Comparison of ENCODE assay signal across 1 cellular context in the genomic region with DNA sequence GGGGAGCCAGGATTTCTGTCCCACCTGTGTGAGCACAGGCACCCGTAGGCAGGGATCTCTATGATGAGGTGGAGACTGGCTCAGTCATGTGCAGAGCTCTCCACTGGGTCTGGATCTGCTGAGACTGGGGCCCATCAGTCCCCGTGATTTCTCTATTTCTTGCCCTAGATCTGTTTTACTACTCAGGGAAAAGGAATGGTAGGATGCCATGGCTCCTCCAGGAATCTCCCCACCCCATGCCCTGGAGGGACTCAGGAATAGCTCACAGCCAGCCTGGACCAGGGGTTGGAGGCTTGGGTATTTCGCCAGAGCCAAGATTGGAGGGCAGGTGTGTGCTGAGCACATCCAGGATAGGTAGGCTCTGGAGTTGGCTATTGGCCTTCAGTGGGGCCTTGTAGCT.
TF ChIP-seq lines count a peak whose summit lies in the region.

No MANE protein-coding gene starts in this region.

TF ChIP-seq in HepG2, 621 proteins besides CTCF, POLR2A, EP300 and RAD21:
- TF ChIP-seq ZFX (CRISPR knock-in tag; IDR thresholded peaks at IDR 0.05; ENCODE audit: low read depth): no peak
- TF ChIP-seq ZNF598 (CRISPR knock-in tag; IDR thresholded peaks at IDR 0.05; ENCODE audit: borderline replicate concordance): no peak
- TF ChIP-seq ZNF484 (CRISPR knock-in tag; IDR thresholded peaks at IDR 0.05; ENCODE audit: borderline replicate concordance, low read depth): no peak
- TF ChIP-seq SYNCRIP (IDR thresholded peaks at IDR 0.05; ENCODE audit: insufficient read depth, low read depth, low read length): no peak
- no peak for TF ChIP-seq MIXL1 (CRISPR knock-in tag; IDR thresholded peaks at IDR 0.05)
- TF ChIP-seq, protein P1, sequence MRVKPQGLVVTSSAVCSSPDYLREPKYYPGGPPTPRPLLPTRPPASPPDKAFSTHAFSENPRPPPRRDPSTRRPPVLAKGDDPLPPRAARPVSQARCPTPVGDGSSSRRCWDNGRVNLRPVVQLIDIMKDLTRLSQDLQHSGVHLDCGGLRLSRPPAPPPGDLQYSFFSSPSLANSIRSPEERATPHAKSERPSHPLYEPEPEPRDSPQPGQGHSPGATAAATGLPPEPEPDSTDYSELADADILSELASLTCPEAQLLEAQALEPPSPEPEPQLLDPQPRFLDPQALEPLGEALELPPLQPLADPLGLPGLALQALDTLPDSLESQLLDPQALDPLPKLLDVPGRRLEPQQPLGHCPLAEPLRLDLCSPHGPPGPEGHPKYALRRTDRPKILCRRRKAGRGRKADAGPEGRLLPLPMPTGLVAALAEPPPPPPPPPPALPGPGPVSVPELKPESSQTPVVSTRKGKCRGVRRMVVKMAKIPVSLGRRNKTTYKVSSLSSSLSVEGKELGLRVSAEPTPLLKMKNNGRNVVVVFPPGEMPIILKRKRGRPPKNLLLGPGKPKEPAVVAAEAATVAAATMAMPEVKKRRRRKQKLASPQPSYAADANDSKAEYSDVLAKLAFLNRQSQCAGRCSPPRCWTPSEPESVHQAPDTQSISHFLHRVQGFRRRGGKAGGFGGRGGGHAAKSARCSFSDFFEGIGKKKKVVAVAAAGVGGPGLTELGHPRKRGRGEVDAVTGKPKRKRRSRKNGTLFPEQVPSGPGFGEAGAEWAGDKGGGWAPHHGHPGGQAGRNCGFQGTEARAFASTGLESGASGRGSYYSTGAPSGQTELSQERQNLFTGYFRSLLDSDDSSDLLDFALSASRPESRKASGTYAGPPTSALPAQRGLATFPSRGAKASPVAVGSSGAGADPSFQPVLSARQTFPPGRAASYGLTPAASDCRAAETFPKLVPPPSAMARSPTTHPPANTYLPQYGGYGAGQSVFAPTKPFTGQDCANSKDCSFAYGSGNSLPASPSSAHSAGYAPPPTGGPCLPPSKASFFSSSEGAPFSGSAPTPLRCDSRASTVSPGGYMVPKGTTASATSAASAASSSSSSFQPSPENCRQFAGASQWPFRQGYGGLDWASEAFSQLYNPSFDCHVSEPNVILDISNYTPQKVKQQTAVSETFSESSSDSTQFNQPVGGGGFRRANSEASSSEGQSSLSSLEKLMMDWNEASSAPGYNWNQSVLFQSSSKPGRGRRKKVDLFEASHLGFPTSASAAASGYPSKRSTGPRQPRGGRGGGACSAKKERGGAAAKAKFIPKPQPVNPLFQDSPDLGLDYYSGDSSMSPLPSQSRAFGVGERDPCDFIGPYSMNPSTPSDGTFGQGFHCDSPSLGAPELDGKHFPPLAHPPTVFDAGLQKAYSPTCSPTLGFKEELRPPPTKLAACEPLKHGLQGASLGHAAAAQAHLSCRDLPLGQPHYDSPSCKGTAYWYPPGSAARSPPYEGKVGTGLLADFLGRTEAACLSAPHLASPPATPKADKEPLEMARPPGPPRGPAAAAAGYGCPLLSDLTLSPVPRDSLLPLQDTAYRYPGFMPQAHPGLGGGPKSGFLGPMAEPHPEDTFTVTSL (CRISPR knock-in tag; IDR thresholded peaks at IDR 0.05; ENCODE audit: borderline replicate concordance): no peak
- TF ChIP-seq MTF2 (CRISPR knock-in tag; IDR thresholded peaks at IDR 0.05; ENCODE audit: borderline replicate concordance): no peak
- TF ChIP-seq ZFYVE20 (CRISPR knock-in tag; IDR thresholded peaks at IDR 0.05; ENCODE audit: borderline replicate concordance, low read depth): no peak
- no peak for TF ChIP-seq ZEB1 (IDR thresholded peaks at IDR 0.05; ENCODE audit: insufficient replicate concordance, low read depth)
- no peak for TF ChIP-seq ZNF792 (CRISPR knock-in tag; IDR thresholded peaks at IDR 0.05)
- TF ChIP-seq EED (CRISPR knock-in tag; IDR thresholded peaks at IDR 0.05): no peak
- TF ChIP-seq FOXA1 (IDR thresholded peaks at IDR 0.05): no peak
- TF ChIP-seq FOXA1 (CRISPR knock-in tag; IDR thresholded peaks at IDR 0.05): no peak
- no peak for TF ChIP-seq FOXP1 (IDR thresholded peaks at IDR 0.05)
- TF ChIP-seq FOXP1 (CRISPR knock-in tag; IDR thresholded peaks at IDR 0.05): no peak
- no peak for TF ChIP-seq NBN (conservative IDR thresholded peaks at IDR 0.05)
- TF ChIP-seq, protein P2, sequence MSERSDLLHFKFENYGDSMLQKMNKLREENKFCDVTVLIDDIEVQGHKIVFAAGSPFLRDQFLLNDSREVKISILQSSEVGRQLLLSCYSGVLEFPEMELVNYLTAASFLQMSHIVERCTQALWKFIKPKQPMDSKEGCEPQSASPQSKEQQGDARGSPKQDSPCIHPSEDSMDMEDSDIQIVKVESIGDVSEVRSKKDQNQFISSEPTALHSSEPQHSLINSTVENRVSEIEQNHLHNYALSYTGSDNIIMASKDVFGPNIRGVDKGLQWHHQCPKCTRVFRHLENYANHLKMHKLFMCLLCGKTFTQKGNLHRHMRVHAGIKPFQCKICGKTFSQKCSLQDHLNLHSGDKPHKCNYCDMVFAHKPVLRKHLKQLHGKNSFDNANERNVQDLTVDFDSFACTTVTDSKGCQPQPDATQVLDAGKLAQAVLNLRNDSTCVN (CRISPR knock-in tag; IDR thresholded peaks at IDR 0.05; ENCODE audit: borderline replicate concordance): no peak
- TF ChIP-seq EZH2 (conservative IDR thresholded peaks at IDR 0.05; ENCODE audit: low read depth, low read length): no peak
- TF ChIP-seq SIX1 (CRISPR knock-in tag; IDR thresholded peaks at IDR 0.05; ENCODE audit: borderline replicate concordance): no peak
- TF ChIP-seq ZC3H4 (CRISPR knock-in tag; IDR thresholded peaks at IDR 0.05; ENCODE audit: borderline replicate concordance): no peak
- TF ChIP-seq RBFOX2 (IDR thresholded peaks at IDR 0.05; ENCODE audit: low read depth, low read length): no peak
- no peak for TF ChIP-seq SRSF1 (optimal IDR thresholded peaks at IDR 0.05; ENCODE audit: low read depth, low read length)
